Comparison of ENCODE assay signal across 8 cellular contexts in genomic region chr2:47904903-47905453, GRCh38. TPM values are rescaled to one million over a fixed set of nuclear protein-coding genes. Genes with fewer than 3 reads are reported as not detected.
DNase-seq lines count a peak whose midpoint lies in the region; ATAC-seq, FAIRE-seq and TF ChIP-seq lines count a peak whose summit lies in the region.

No MANE protein-coding gene starts in this region.

- H3K9me3 ChIP-seq in DND-41 (ENCODE audit: insufficient read depth, low read length, severe bottlenecking) (no peaks in the 10 kb centered on the region), RWPE2 (ENCODE audit: severe bottlenecking) (no peaks in the 10 kb centered on the region), K562 (replicated peaks; ENCODE audit: control insufficient read depth, insufficient read depth, low read depth, low read length) (no peaks in the 10 kb centered on the region), smooth muscle cell (replicated peaks; ENCODE audit: low read depth) (no peaks in the 10 kb centered on the region)

- POLR2A ChIA-PET in K562 (lab: Yijun Ruan, JAX), result no interaction called here

- H3K27me3 ChIP-seq in DND-41 (ENCODE audit: insufficient read depth, low read length, poor library complexity) (no peaks in the 10 kb centered on the region), RWPE2 (ENCODE audit: insufficient read depth, poor library complexity, severe bottlenecking) (no peaks in the 10 kb centered on the region), K562 (ENCODE audit: control insufficient read depth in 2 of 2, insufficient read depth in 2 of 2, low read length in 2 of 2) (no peaks in the 10 kb centered on the region), smooth muscle cell (ENCODE audit: low read depth) (no peaks in the 10 kb centered on the region)

- H3K4me2 ChIP-seq in DND-41 (ENCODE audit: insufficient read depth, low read length) (peak overlapping the region; percentile 72), K562 (ENCODE audit: insufficient read depth, low read length) (peak overlapping the region; percentile 90), smooth muscle cell (peak overlapping the region; percentile 96)

- no peaks in the 10 kb centered on the region for H3K9me1 ChIP-seq in K562 (ENCODE audit: control insufficient read depth, insufficient read depth, low read length)

- H3K4me3 ChIP-seq in DND-41 (ENCODE audit: low read depth in 1 of 2, low read length in 2 of 2), result peak overlapping the region; percentile 93 to 96
- peak overlapping the region; percentile 98 for H3K4me3 ChIP-seq in RWPE2 (ENCODE audit: severe bottlenecking)
- H3K4me3 ChIP-seq in K562, result peak overlapping the region; percentile 93
- peak overlapping the region; percentile 94 for H3K4me3 ChIP-seq in smooth muscle cell

- H3K9ac ChIP-seq in DND-41 (ENCODE audit: low read depth, low read length) (peak overlapping the region; percentile 94), K562 (ENCODE audit: insufficient read depth in 1 of 2, low read depth in 2 of 2, low read length in 2 of 2) (peak overlapping the region; percentile 87 to 95), smooth muscle cell (ENCODE audit: low read depth) (peak overlapping the region; percentile 98)

- H2AFZ ChIP-seq in DND-41 (ENCODE audit: low read depth, low read length) (peak overlapping the region; percentile 76), K562 (ENCODE audit: low read depth, low read length) (peak overlapping the region; percentile 33; the same call in 1 of the 2 replicates), smooth muscle cell (ENCODE audit: low read depth) (peak overlapping the region; percentile 21)

- CTCF ChIA-PET in K562 (lab: Yijun Ruan, JAX; ENCODE audit: low intra/inter-chr PET ratio), result interaction anchor here (0.6 kb wide), 1 partner anchor 99 kb away, joined by 4 read pairs; no protein-coding TSS in a partner anchor

- in situ Hi-C loops in K562 (cut with MboI), result no loop called here

- FAIRE-seq in K562 (lab: Jason Lieb, UNC), result no peak

- peaks cover 15% of the 10 kb centered on the region for H3F3A ChIP-seq in smooth muscle cell (ENCODE audit: low read depth)

- TF ChIP-seq POLR2A in K562 (conservative IDR thresholded peaks at IDR 0.05), result no peak

- BruUV-seq in K562 (replicated peaks; lab: Mats Ljungman, UMichigan), result no TSS peak

- TF ChIP-seq CTCF in DND-41 (IDR thresholded peaks at IDR 0.05; ENCODE audit: borderline replicate concordance, extremely low read depth, low read length, poor library complexity, severe bottlenecking) (no peak), RWPE2 (IDR thresholded peaks at IDR 0.05; ENCODE audit: poor library complexity, severe bottlenecking) (no peak), K562 (IDR thresholded peaks at IDR 0.05 in 2 of 3, conservative IDR thresholded peaks at IDR 0.05 in 1 of 3; ENCODE audit: insufficient read depth in 2 of 3, low read depth in 1 of 3, low read length in 3 of 3) (no peak), smooth muscle cell (IDR thresholded peaks at IDR 0.05; ENCODE audit: borderline replicate concordance, insufficient read depth, poor library complexity, severe bottlenecking) (no peak)

- TF ChIP-seq EP300 in K562 (IDR thresholded peaks at IDR 0.05; ENCODE audit: low read length), result no peak

- H3K79me2 ChIP-seq in DND-41 (ENCODE audit: insufficient read depth, low read length) (peaks cover 58% of the 10 kb centered on the region), K562 (ENCODE audit: control insufficient read depth, insufficient read depth, low read length) (peaks cover 61% of the 10 kb centered on the region), smooth muscle cell (ENCODE audit: low read depth) (peaks cover 58% of the 10 kb centered on the region)

- intact Hi-C loops in K562 (cut with micrococcal nuclease), result no loop called here

- peaks cover 40% of the 10 kb centered on the region for H4K20me1 ChIP-seq in DND-41 (ENCODE audit: insufficient read depth, low read length)
- peaks cover 4% of the 10 kb centered on the region; the same call in 1 of the 2 replicates for H4K20me1 ChIP-seq in K562 (replicated peaks; ENCODE audit: control insufficient read depth, insufficient read depth, low read length)
- H4K20me1 ChIP-seq in smooth muscle cell (ENCODE audit: low read depth), result peaks cover 51% of the 10 kb centered on the region

- TF ChIP-seq RAD21 in K562 (CRISPR knock-in tag; conservative IDR thresholded peaks at IDR 0.05 in 1 of 2, IDR thresholded peaks at IDR 0.05 in 1 of 2), result no peak

- DNase-seq in DND-41 (peak; percentile 58), RWPE2 (ENCODE audit: low spot score) (no peak), K562 (ENCODE audit: extremely low read depth in 1 of 4, low spot score in 3 of 4) (peak; percentile 22 to 43 (median 36)), iPS-NIHi7 (ENCODE audit: extremely low spot score) (peak; percentile 29), smooth muscle cell (lab: John Stamatoyannopoulos, UW; ENCODE audit: unreplicated experiment) (no peak)

- H3K27ac ChIP-seq in DND-41 (ENCODE audit: low read length), result peak overlapping the region; percentile 97
- H3K27ac ChIP-seq in RWPE2 (ENCODE audit: poor library complexity, severe bottlenecking), result peak overlapping the region; percentile 97
- H3K27ac ChIP-seq in K562 (ENCODE audit: extremely low read depth, low read depth, low read length), result peak overlapping the region; percentile 89
- H3K27ac ChIP-seq in smooth muscle cell (ENCODE audit: low read depth), result peak overlapping the region; percentile 97

- 2% methylated on average over 6 of the region's 45 CpGs for WGBS in K562 (ENCODE audit: insufficient coverage, low coverage, missing lambda C conversion rate)
- WGBS in smooth muscle cell (ENCODE audit: low lambda C conversion rate), result under 1% methylated on average over 23 of the region's 45 CpGs

- ATAC-seq in DND-41 (ENCODE audit: insufficient read depth, low read depth), result peak; percentile 6
- peak; percentile 10 for ATAC-seq in GM21737 (IDR thresholded peaks at IDR 0.05; ENCODE audit: unreplicated experiment)
- no peak for ATAC-seq in RWPE2 (ENCODE audit: low read depth)
- ATAC-seq in K562, result peak; percentile 1; the same call in 2 of the 3 replicates
- ATAC-seq in HG02884 (IDR thresholded peaks at IDR 0.05; ENCODE audit: unreplicated experiment), result no peak
- no peak for ATAC-seq in HG03571 (IDR thresholded peaks at IDR 0.05; ENCODE audit: unreplicated experiment)

- H3K36me3 ChIP-seq in DND-41 (ENCODE audit: insufficient read depth, low read length) (peaks cover 4% of the 10 kb centered on the region; the same call in 1 of the 2 replicates), RWPE2 (ENCODE audit: low read depth) (peaks cover 12% of the 10 kb centered on the region), K562 (ENCODE audit: control insufficient read depth, insufficient read depth, low read length) (0 out of 3 replicates have a peak, but pooled peaks cover 3% of the 10 kb centered on the region), smooth muscle cell (ENCODE audit: low read depth) (no peaks in the 10 kb centered on the region)

- H3K4me1 ChIP-seq in DND-41 (ENCODE audit: insufficient read depth, low read length) (peaks cover 43% of the 10 kb centered on the region), RWPE2 (ENCODE audit: insufficient read depth, poor library complexity, severe bottlenecking) (no peaks in the 10 kb centered on the region), K562 (replicated peaks in 1 of 2; ENCODE audit: control insufficient read depth in 2 of 2, insufficient read depth in 2 of 2, low read length in 2 of 2) (peaks cover 4 to 22% of the 10 kb centered on the region in 2 experiments; a peak in 4 of 5 replicates), smooth muscle cell (ENCODE audit: low read depth) (peaks cover 20% of the 10 kb centered on the region)

TF ChIP-seq in K562, 482 proteins besides CTCF, POLR2A, EP300 and RAD21 (continues in another document):
- no peak for TF ChIP-seq PRPF4 (IDR thresholded peaks at IDR 0.05; ENCODE audit: insufficient read depth, low read depth, low read length, poor library complexity, severe bottlenecking)
- no peak for TF ChIP-seq ETV6 (IDR thresholded peaks at IDR 0.05; ENCODE audit: borderline replicate concordance in 1 of 2, low read depth in 2 of 2, low read length in 1 of 2)
- TF ChIP-seq ETV6 (CRISPR knock-in tag; IDR thresholded peaks at IDR 0.05; ENCODE audit: borderline replicate concordance), result no peak
- TF ChIP-seq CAMTA2 (CRISPR knock-in tag; conservative IDR thresholded peaks at IDR 0.05), result no peak
- no peak for TF ChIP-seq LEF1 (IDR thresholded peaks at IDR 0.05)
- TF ChIP-seq KDM2B (CRISPR knock-in tag; IDR thresholded peaks at IDR 0.05), result no peak
- no peak for TF ChIP-seq ZNF695 (CRISPR knock-in tag; IDR thresholded peaks at IDR 0.05)
- no peak for TF ChIP-seq ZNF77 (CRISPR knock-in tag; IDR thresholded peaks at IDR 0.05)
- no peak for TF ChIP-seq ZNF583 (CRISPR knock-in tag; IDR thresholded peaks at IDR 0.05)
- no peak for TF ChIP-seq CBX5 (IDR thresholded peaks at IDR 0.05; ENCODE audit: borderline replicate concordance, low read depth)
- 0 out of 4 replicates have a peak, but pooled peaks of 1 of the 2 experiments have one; percentile 3 for TF ChIP-seq SIN3A (IDR thresholded peaks at IDR 0.05; ENCODE audit: borderline replicate concordance in 2 of 2, control insufficient read depth in 1 of 2, low read depth in 2 of 2, low read length in 2 of 2)

RNA-seq across cellular contexts. Expression of gene FBXO11, which starts 1.3 kb away (rescaled TPM):
- 50.8 and 180 TPM in 2 replicates for total RNA-seq in K562 (2011; cell fraction: chromatin; rRNA removed; ENCODE audit: low replicate concordance)
- 23.8 and 31.2 TPM in 2 replicates for total RNA-seq in K562 (2011; cell fraction: nucleolus; rRNA removed)
- total RNA-seq in K562 (2011; cell fraction: nucleoplasm; rRNA removed), result 66.1 and 83.2 TPM in 2 replicates
- total RNA-seq in K562 (2014; rRNA removed), result 18.5 and 24.1 TPM in 2 replicates
- total RNA-seq in K562 (2014; rRNA removed; fragmentation: Illumina TruSeq; extraction: Trizol), result 23.3 and 26.0 TPM in 2 replicates
- 19.6 and 20.5 TPM in 2 replicates for total RNA-seq in K562 (2015; rRNA removed; fragmentation: Illumina TruSeq; extraction: Trizol)
- 39.7 and 40.7 TPM in 2 replicates for total RNA-seq in K562 (2021)
- polyA plus RNA-seq in K562 (2011; rRNA removed), result 38.3 and 42.0 TPM in 2 replicates
- 15.8 and 27.3 TPM in 2 replicates for polyA plus RNA-seq in K562 (2011; cell fraction: cytosol; rRNA removed)
- polyA plus RNA-seq in K562 (2011; cell fraction: nucleus; rRNA removed), result 81.8 and 111 TPM in 2 replicates
- 31.6 and 35.1 TPM in 2 replicates for polyA plus RNA-seq in K562 (2012)
- polyA plus RNA-seq in K562 (2014; fragmentation: Illumina TruSeq; extraction: Trizol), result 37.0 and 44.5 TPM in 2 replicates
- 10 to 100 TPM in 1 of 2 experiments, 1 to 10 TPM in 1; 8.8 to 11.8 TPM for polyA plus RNA-seq in K562 (2014; fragmentation: Nextera tagmentation; extraction: Ambion mirVana)
- polyA plus RNA-seq in K562 (2014; rRNA removed), result 23.1 and 34.9 TPM in 2 replicates
- polyA minus RNA-seq in K562 (2011; rRNA and poly(A)+ RNA removed), result 61.7 and 67.6 TPM in 2 replicates
- polyA minus RNA-seq in K562 (2011; cell fraction: cytosol; rRNA and poly(A)+ RNA removed), result 35.0 and 42.2 TPM in 2 replicates
- polyA minus RNA-seq in K562 (2011; cell fraction: nucleus; rRNA and poly(A)+ RNA removed), result 19.4 and 37.9 TPM in 2 replicates
- total RNA-seq in smooth muscle cell, result 39.0 and 41.9 TPM in 2 replicates
- polyA plus RNA-seq in smooth muscle cell, result 21.0 and 23.1 TPM in 2 replicates

Comparison
In these comparisons a context has a peak if more than half of its experiments do, and no peak if none do; other contexts are left out.
1. ATAC-seq: peak in DND-41 (single experiment), GM21737 (single experiment) and K562 (single experiment); none in RWPE2 (single experiment), HG02884 (single experiment) and HG03571 (single experiment).
2. DNase-seq: peak in DND-41 (single experiment), K562 (4 of 4) and iPS-NIHi7 (single experiment); none in RWPE2 (single experiment) and smooth muscle cell (single experiment).
3. H2AFZ ChIP-seq: peak in every context shown above with its lines; median percentile 76 in DND-41; 33 in K562; 21 in smooth muscle cell.
4. Peak in every context shown above with its lines, with median percentiles within 50 percentile points of each other: H3K27ac ChIP-seq, H3K4me2 ChIP-seq, H3K4me3 ChIP-seq and H3K9ac ChIP-seq.